In genomic region chr11:1674194-1674878, GRCh38 we compare ENCODE assay signal across 19 cellular contexts. TPM values are rescaled to one million over a fixed set of nuclear protein-coding genes. Genes with fewer than 3 reads are reported as not detected.
DNase-seq lines count a peak whose midpoint lies in the region; ATAC-seq and TF ChIP-seq lines count a peak whose summit lies in the region.
"Had no signal": no experiment of that assay in that cellular context is flagged by ENCODE, and none has a peak within 500 bp of the region (broad histone marks: within the 10 kb centered on the region; RNA-seq: fewer than 3 reads in every experiment).

No MANE protein-coding gene starts in this region.

- intact Hi-C loops in gastrocnemius medialis (cut with DNase I; ENCODE audit: low total_unique reads): no loop called here

- in situ Hi-C loops in gastrocnemius medialis (cut with MboI; ENCODE audit: low sequenced_read_pairs in 4 of 4): loop anchor here in 1 of 4 donors (25.0 kb wide), 1 partner anchor 488 kb away; the partner anchor contains the start of genes INS and TH

- no peak overlapping the region for H3K4me2 ChIP-seq in neuronal stem cell (ENCODE audit: insufficient read depth, low read length, poor library complexity, severe bottlenecking)
- H3K4me2 ChIP-seq: KMS-11 had no signal

- H3K4me3 ChIP-seq in liver (ENCODE audit: low read depth in 1 of 3, low read length in 3 of 3) (peak overlapping the region; percentile 9 to 35 (median 27)), neuronal stem cell (ENCODE audit: low read length in 2 of 2) (no peak overlapping the region), urinary bladder (ENCODE audit: low read depth, low read length) (no peak overlapping the region), gastrocnemius medialis (no peak overlapping the region)
- H3K4me3 ChIP-seq: GM23248, SJCRH30 had no signal

- no peak overlapping the region for H2BK120ac ChIP-seq in neuronal stem cell (ENCODE audit: low read depth, low read length)

- ATAC-seq in HG02588 (IDR thresholded peaks at IDR 0.05; ENCODE audit: unreplicated experiment) (no peak), gastrocnemius medialis (no peak)
- ATAC-seq: CD8-positive, alpha-beta T cell had no signal

- no peak for TF ChIP-seq POLR2A in gastrocnemius medialis (IDR thresholded peaks at IDR 0.05)

- H3K9ac ChIP-seq in liver (ENCODE audit: low read depth in 1 of 2, low read length in 2 of 2) (peak overlapping the region; percentile 61 to 96), neuronal stem cell (ENCODE audit: low read depth, low read length, poor library complexity) (no peak overlapping the region)
- H3K9ac ChIP-seq: GM23248, KMS-11 had no signal

- no peak overlapping the region for H3K4ac ChIP-seq in neuronal stem cell (ENCODE audit: low read length)

- peak overlapping the region; percentile 96 for H3K18ac ChIP-seq in neuronal stem cell (ENCODE audit: low read length)

- no peak overlapping the region for H4K8ac ChIP-seq in neuronal stem cell (ENCODE audit: low read depth, low read length)

- peak overlapping the region; percentile 96 to 99 for H3K27ac ChIP-seq in liver (ENCODE audit: low read depth in 1 of 2, low read length in 2 of 2)
- peak overlapping the region; percentile 42 for H3K27ac ChIP-seq in neuronal stem cell (replicated peaks; ENCODE audit: low read length)
- peak overlapping the region; percentile 1 for H3K27ac ChIP-seq in urinary bladder (ENCODE audit: low read depth)
- H3K27ac ChIP-seq in gastrocnemius medialis: no peak overlapping the region
- H3K27ac ChIP-seq: GM23248, KMS-11, SJCRH30 had no signal

- no peak overlapping the region for H4K91ac ChIP-seq in neuronal stem cell (ENCODE audit: low read depth, low read length, poor library complexity)

- TF ChIP-seq RAD21 in liver (IDR thresholded peaks at IDR 0.05): no peak

- peak overlapping the region; percentile 33 for H2AK5ac ChIP-seq in neuronal stem cell (ENCODE audit: low read depth, low read length)

- H2AFZ ChIP-seq in neuronal stem cell (ENCODE audit: low read length): no peak overlapping the region
- H2AFZ ChIP-seq: GM23248 had no signal

- peak overlapping the region; percentile 11 for H2BK15ac ChIP-seq in neuronal stem cell (ENCODE audit: low read length)

- peak overlapping the region; percentile 95 for H3K14ac ChIP-seq in neuronal stem cell (ENCODE audit: low read length)

- DNase-seq in ecto neural progenitor cell (ENCODE audit: low spot score): peak; percentile 44
- no peak for DNase-seq in neuronal stem cell (ENCODE audit: low spot score)
- no peak for DNase-seq in cerebellum (ENCODE audit: low spot score)
- no peak for DNase-seq in gastrocnemius medialis
- DNase-seq: BE2C; CD8-positive, alpha-beta T cell; GF-D8; GM23248; NCI-H1930; NCI-H2171 treated with DMSO at 0.1 percent for 48 hours; NCI-H510A treated with DMSO at 0.1 percent for 48 hours; RPMI8226; SJCRH30 had no signal

- no peak overlapping the region for H2BK12ac ChIP-seq in neuronal stem cell (ENCODE audit: low read length)

- no peak overlapping the region for H3K23ac ChIP-seq in neuronal stem cell (ENCODE audit: low read depth, low read length, poor library complexity)

- H3K4me1 ChIP-seq in liver (ENCODE audit: control insufficient read depth in 4 of 4, insufficient read depth in 4 of 4, low read length in 3 of 4) (peaks cover 15 to 62% (median 29%) of the 10 kb centered on the region in 4 donors), neuronal stem cell (ENCODE audit: control insufficient read depth in 2 of 2, insufficient read depth in 1 of 2, low read depth in 1 of 2, low read length in 2 of 2) (peaks cover 0 to 8% of the 10 kb centered on the region in 2 donors), urinary bladder (ENCODE audit: insufficient read depth) (no peaks in the 10 kb centered on the region), gastrocnemius medialis (no peaks in the 10 kb centered on the region)
- H3K4me1 ChIP-seq: BE2C, SJCRH30 had no signal

- WGBS in liver: 15% methylated on average over 12 of the region's 12 CpGs
- no CpG with 5 or more reads among the region's 12 CpGs for WGBS in neuronal stem cell (ENCODE audit: extremely low coverage in 2 of 2, insufficient read length in 2 of 2, insufficient replicate concordance in 1 of 2), 2 donors
- WGBS in urinary bladder: 45% methylated on average over 12 of the region's 12 CpGs

- no peak overlapping the region for H2BK5ac ChIP-seq in neuronal stem cell (ENCODE audit: low read length)

- H3K27me3 ChIP-seq in liver (ENCODE audit: control insufficient read depth in 4 of 4, insufficient read depth in 4 of 4, low read length in 3 of 4): no peaks in the 10 kb centered on the region
- peaks cover 0 to 38% (median 0%) of the 10 kb centered on the region in 3 experiments for H3K27me3 ChIP-seq in neuronal stem cell (ENCODE audit: control insufficient read depth in 3 of 3, insufficient read depth in 3 of 3, low read depth in 1 of 3, low read length in 3 of 3)
- peaks cover 34 to 56% (median 55%) of the 10 kb centered on the region in 3 donors for H3K27me3 ChIP-seq in gastrocnemius medialis

- H3K36me3 ChIP-seq in liver (ENCODE audit: control insufficient read depth in 4 of 4, insufficient read depth in 3 of 4, low read depth in 1 of 4, low read length in 3 of 4): no peaks in the 10 kb centered on the region
- H3K36me3 ChIP-seq in neuronal stem cell (replicated peaks in 1 of 2; ENCODE audit: control insufficient read depth in 2 of 2, insufficient read depth in 2 of 2, low read length in 2 of 2): no peaks in the 10 kb centered on the region
- H3K36me3 ChIP-seq in urinary bladder (ENCODE audit: insufficient read depth): no peaks in the 10 kb centered on the region
- H3K36me3 ChIP-seq in gastrocnemius medialis: no peaks in the 10 kb centered on the region
- H3K36me3 ChIP-seq: BE2C, SJCRH30 had no signal

- TF ChIP-seq CTCF in liver (IDR thresholded peaks at IDR 0.05; ENCODE audit: low read depth, low read length, missing input control) (no peak), gastrocnemius medialis (IDR thresholded peaks at IDR 0.05 in 4 of 5, conservative IDR thresholded peaks at IDR 0.05 in 1 of 5) (no peak)

- no peaks in the 10 kb centered on the region for H3K9me3 ChIP-seq in liver (ENCODE audit: control insufficient read depth in 4 of 4, low read length in 3 of 4)
- H3K9me3 ChIP-seq in neuronal stem cell (replicated peaks in 1 of 2; ENCODE audit: control insufficient read depth in 2 of 2, insufficient read depth in 1 of 2, low read depth in 1 of 2, low read length in 2 of 2): no peaks in the 10 kb centered on the region
- H3K9me3 ChIP-seq in gastrocnemius medialis: no peaks in the 10 kb centered on the region
- H3K9me3 ChIP-seq: BE2C, SJCRH30 had no signal

- H3K79me1 ChIP-seq in neuronal stem cell (ENCODE audit: low read depth, low read length): no peaks in the 10 kb centered on the region

TF ChIP-seq in liver, 16 proteins besides CTCF, POLR2A, EP300 and RAD21:
- TF ChIP-seq TAF1 (conservative IDR thresholded peaks at IDR 0.05) (peak; percentile 36), NR2F2 (IDR thresholded peaks at IDR 0.05) (peak; percentile 28), HNF4A (conservative IDR thresholded peaks at IDR 0.05) (peak in 1 of 2 donors; percentile 13)
- TF ChIP-seq, protein P1, sequence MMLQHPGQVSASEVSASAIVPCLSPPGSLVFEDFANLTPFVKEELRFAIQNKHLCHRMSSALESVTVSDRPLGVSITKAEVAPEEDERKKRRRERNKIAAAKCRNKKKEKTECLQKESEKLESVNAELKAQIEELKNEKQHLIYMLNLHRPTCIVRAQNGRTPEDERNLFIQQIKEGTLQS (IDR thresholded peaks at IDR 0.05): no peak

RNA-seq across cellular contexts. Expression of gene KRTAP5-6, which starts 22.7 kb away (rescaled TPM):
- total RNA-seq in liver (under 1 TPM in 1 of 2 donors, not detected in 1; 0.84 TPM), urinary bladder (not detected), cerebellum (not detected), gastrocnemius medialis (not detected)
- polyA plus RNA-seq in liver (1 to 10 TPM in 1 of 2 donors, not detected in 1; 1.2 TPM), urinary bladder (not detected)
- not detected for polyA plus RNA-seq in neuronal stem cell (2013, experiment 1 of 2)
- not detected for polyA plus RNA-seq in neuronal stem cell (2013, experiment 2 of 2)
- total RNA-seq: CD8-positive, alpha-beta T cell; GM23248; MCF 10A; SJCRH30 had no signal
- polyA plus RNA-seq: AG04450, GM23248 had no signal

RNA-seq across cellular contexts. Expression of gene KRTAP5-5, which starts 44.8 kb away (rescaled TPM):
- total RNA-seq in liver: not detected
- polyA plus RNA-seq in liver: not detected
- not detected for polyA plus RNA-seq in neuronal stem cell (2013, experiment 1 of 2)
- polyA plus RNA-seq in neuronal stem cell (2013, experiment 2 of 2): not detected
- not detected for total RNA-seq in urinary bladder
- not detected for polyA plus RNA-seq in urinary bladder
- not detected for total RNA-seq in cerebellum
- total RNA-seq in gastrocnemius medialis: not detected
- total RNA-seq: CD8-positive, alpha-beta T cell; GM23248; MCF 10A; SJCRH30 had no signal
- polyA plus RNA-seq: AG04450, GM23248 had no signal

RNA-seq across cellular contexts. Expression of gene KRTAP5-4, which starts 52.4 kb away (rescaled TPM):
- total RNA-seq in liver (not detected), urinary bladder (not detected), cerebellum (not detected), gastrocnemius medialis (not detected)
- polyA plus RNA-seq in liver (not detected), urinary bladder (not detected)
- polyA plus RNA-seq in neuronal stem cell (2013, experiment 1 of 2): not detected
- polyA plus RNA-seq in neuronal stem cell (2013, experiment 2 of 2): not detected
- total RNA-seq: CD8-positive, alpha-beta T cell; GM23248; MCF 10A; SJCRH30 had no signal
- polyA plus RNA-seq: AG04450, GM23248 had no signal

Comparison
In these comparisons a context has a peak if more than half of its experiments do, and no peak if none do; other contexts are left out.
1. H3K27ac ChIP-seq: peak in liver (2 of 2), neuronal stem cell (single experiment) and urinary bladder (single experiment); none in gastrocnemius medialis (0 of 4).
2. H3K4me3 ChIP-seq: peak in liver (3 of 3); none in neuronal stem cell (0 of 2), urinary bladder (single experiment) and gastrocnemius medialis (0 of 4).